Comparison of ENCODE assay signal across 39 cellular contexts in genomic region chr3:150930839-150931238, GRCh38. TPM values are rescaled to one million over a fixed set of nuclear protein-coding genes. Genes with fewer than 3 reads are reported as not detected.
"Had no signal": no experiment of that assay in that cellular context is flagged by ENCODE, and none has a peak within 500 bp of the region (broad histone marks: within the 10 kb centered on the region; RNA-seq: fewer than 3 reads in every experiment).

No MANE protein-coding gene starts in this region.

- H3K27ac Mint-ChIP-seq: activated B cell treated with CpG ODN at 0.5 μM for 24 hours; activated CD4-positive, alpha-beta memory T cell treated with anti-CD3 and anti-CD28 coated beads for 36 hours; activated CD4-positive, alpha-beta T cell treated with anti-CD3 and anti-CD28 coated beads, Interleukin-2, amount 10 ng/mL, durations not matched to agents 24 days and 14 days; activated CD8-positive, alpha-beta T cell treated with anti-CD3 and anti-CD28 coated beads for 36 hours; activated naive CD4-positive, alpha-beta T cell treated with anti-CD3 and anti-CD28 coated beads for 36 hours; activated naive CD4-positive, alpha-beta T cell treated with anti-CD3 and anti-CD28 coated beads, Interleukin-2, amount 50 U/mL, for 72 hours; activated naive CD8-positive, alpha-beta T cell treated with anti-CD3 and anti-CD28 coated beads for 36 hours; activated T-cell treated with anti-CD3 and anti-CD28 coated beads, Interleukin-2, amount 50 U/mL, for 72 hours; activated T-helper 1 cell treated with anti-CD3 and anti-CD28 coated beads, Interleukin-12 subunit alpha, Interleukin-12 subunit beta, Interleukin-2, Interleukin-4 antibody, amounts not matched to agents 30 ng/mL and 10 ng/mL and 1 ng/mL, durations not matched to agents 14 hours and 24 hours and 36 hours; activated T-helper 17 cell treated with anti-CD3 and anti-CD28 coated beads, Interleukin-2, amount 50 U/mL, for 72 hours; T-helper 1 cell treated with Interleukin-12 subunit alpha and Interleukin-12 subunit beta and Interleukin-4 antibody, amounts not matched to agents 30 μg/mL and 1 μg/mL, for 36 hours; T-helper 2 cell treated with Interferon-gamma antibody and Interleukin-4, amounts not matched to agents 5 μg/mL and 100 μg/mL, for 36 hours had no signal

- H3K36me3 ChIP-seq: adrenal gland, brain microvascular endothelial cell, breast epithelium had no signal

- H3K4me1 Mint-ChIP-seq: activated T-helper 17 cell treated with anti-CD3 and anti-CD28 coated beads, Interleukin-2, amount 50 U/mL, for 72 hours had no signal

- H3K4me3 Mint-ChIP-seq: activated B cell treated with CpG ODN at 0.5 μM for 24 hours; activated CD4-positive, alpha-beta memory T cell treated with anti-CD3 and anti-CD28 coated beads for 36 hours; activated CD4-positive, alpha-beta T cell treated with anti-CD3 and anti-CD28 coated beads, Interleukin-2, amount 10 ng/mL, durations not matched to agents 24 days and 14 days; activated CD8-positive, alpha-beta T cell treated with anti-CD3 and anti-CD28 coated beads for 36 hours; activated naive CD4-positive, alpha-beta T cell treated with anti-CD3 and anti-CD28 coated beads for 36 hours; activated naive CD8-positive, alpha-beta T cell treated with anti-CD3 and anti-CD28 coated beads for 36 hours; activated T-cell treated with anti-CD3 and anti-CD28 coated beads, Interleukin-2, amount 50 U/mL, for 4 hours; activated T-cell treated with anti-CD3 and anti-CD28 coated beads, Interleukin-2, amount 50 U/mL, for 72 hours; activated T-helper 1 cell treated with anti-CD3 and anti-CD28 coated beads, Interleukin-12 subunit alpha, Interleukin-12 subunit beta, Interleukin-2, Interleukin-4 antibody, amounts not matched to agents 30 ng/mL and 10 ng/mL and 1 ng/mL, durations not matched to agents 14 hours and 24 hours and 36 hours; activated T-helper 17 cell treated with anti-CD3 and anti-CD28 coated beads, Interleukin-2, amount 50 U/mL, for 72 hours; T-helper 1 cell treated with Interleukin-12 subunit alpha and Interleukin-12 subunit beta and Interleukin-4 antibody, amounts not matched to agents 30 μg/mL and 1 μg/mL, for 36 hours; T-helper 2 cell treated with Interferon-gamma antibody and Interleukin-4, amounts not matched to agents 5 μg/mL and 100 μg/mL, for 36 hours had no signal

- H3K27ac ChIP-seq: adrenal gland, body of pancreas, brain microvascular endothelial cell, breast epithelium, VCaP had no signal

- H3K36me3 Mint-ChIP-seq: activated CD4-positive, alpha-beta memory T cell treated with anti-CD3 and anti-CD28 coated beads for 36 hours; activated naive CD4-positive, alpha-beta T cell treated with anti-CD3 and anti-CD28 coated beads, Interleukin-2, amount 50 U/mL, for 72 hours; activated naive CD8-positive, alpha-beta T cell treated with anti-CD3 and anti-CD28 coated beads for 36 hours had no signal

- H3K9me3 ChIP-seq: adrenal gland, body of pancreas, breast epithelium had no signal

- H3K27me3 ChIP-seq: adrenal gland, body of pancreas had no signal

- FAIRE-seq: astrocyte, TTC549 had no signal

- H3K4me3 ChIP-seq: adrenal gland, body of pancreas, breast epithelium had no signal

- H3K4me1 ChIP-seq: adrenal gland, breast epithelium had no signal

- DNase-seq: activated B cell treated with CpG ODN at 0.5 μM for 24 hours; activated CD4-positive, alpha-beta memory T cell treated with anti-CD3 and anti-CD28 coated beads for 36 hours; activated CD4-positive, alpha-beta T cell treated with anti-CD3 and anti-CD28 coated beads for 4 hours; activated CD4-positive, alpha-beta T cell treated with anti-CD3 and anti-CD28 coated beads, Interleukin-2, amount 10 ng/mL, durations not matched to agents 24 days and 14 days; activated CD4-positive, alpha-beta T cell treated with anti-CD3 and anti-CD28 coated beads, Interleukin-2, amount 50 U/mL, for 1 hour; activated CD4-positive, alpha-beta T cell treated with anti-CD3 and anti-CD28 coated beads, Interleukin-2, amount 50 U/mL, for 4 hours; activated CD4-positive, CD25-positive, alpha-beta regulatory T cell treated with anti-CD3 and anti-CD28 coated beads, Interleukin-2, amount 50 U/mL, for 72 hours; activated CD8-positive, alpha-beta memory T cell treated with anti-CD3 and anti-CD28 coated beads, Interleukin-2, amount 50 U/mL, for 4 hours; activated CD8-positive, alpha-beta T cell treated with anti-CD3 and anti-CD28 coated beads for 36 hours; activated effector memory CD4-positive, alpha-beta T cell treated with anti-CD3 and anti-CD28 coated beads, Interleukin-2, amount 50 U/mL, for 16 hours; activated gamma-delta T cell treated with Interleukin-2 at 50 U/mL for 16 hours; activated naive CD4-positive, alpha-beta T cell; activated naive CD4-positive, alpha-beta T cell treated with anti-CD3 and anti-CD28 coated beads for 36 hours; activated naive CD4-positive, alpha-beta T cell treated with anti-CD3 and anti-CD28 coated beads, Interleukin-2, amount 50 U/mL, for 16 hours; activated naive CD8-positive, alpha-beta T cell treated with anti-CD3 and anti-CD28 coated beads for 36 hours; activated T-cell treated with anti-CD3 and anti-CD28 coated beads for 4 hours; activated T-cell treated with anti-CD3 and anti-CD28 coated beads, Interleukin-2, amount 50 U/mL, for 1 hour; activated T-cell treated with anti-CD3 and anti-CD28 coated beads, Interleukin-2, amount 50 U/mL, for 4 hours; activated T-cell treated with anti-CD3 and anti-CD28 coated beads, Interleukin-2, amount 50 U/mL, for 72 hours; adrenal gland; amniotic stem cell; aorta; body of pancreas; brain microvascular endothelial cell; central memory CD4-positive, alpha-beta T cell; T-helper 2 cell; T-helper 9 cell had no signal

- H3K9me3 Mint-ChIP-seq: activated B cell treated with CpG ODN at 0.5 μM for 24 hours; activated CD4-positive, alpha-beta memory T cell treated with anti-CD3 and anti-CD28 coated beads for 36 hours; activated CD4-positive, alpha-beta T cell treated with anti-CD3 and anti-CD28 coated beads, Interleukin-2, amount 10 ng/mL, durations not matched to agents 24 days and 14 days; activated CD8-positive, alpha-beta T cell treated with anti-CD3 and anti-CD28 coated beads for 36 hours; activated naive CD4-positive, alpha-beta T cell treated with anti-CD3 and anti-CD28 coated beads for 36 hours; activated naive CD4-positive, alpha-beta T cell treated with anti-CD3 and anti-CD28 coated beads, Interleukin-2, amount 50 U/mL, for 72 hours; activated naive CD8-positive, alpha-beta T cell treated with anti-CD3 and anti-CD28 coated beads for 36 hours; activated T-cell treated with anti-CD3 and anti-CD28 coated beads, Interleukin-2, amount 50 U/mL, for 4 hours; activated T-cell treated with anti-CD3 and anti-CD28 coated beads, Interleukin-2, amount 50 U/mL, for 72 hours; activated T-helper 1 cell treated with anti-CD3 and anti-CD28 coated beads, Interleukin-12 subunit alpha, Interleukin-12 subunit beta, Interleukin-2, Interleukin-4 antibody, amounts not matched to agents 30 ng/mL and 10 ng/mL and 1 ng/mL, durations not matched to agents 14 hours and 24 hours and 36 hours; activated T-helper 17 cell treated with anti-CD3 and anti-CD28 coated beads, Interleukin-2, amount 50 U/mL, for 72 hours; T-helper 1 cell treated with Interleukin-12 subunit alpha and Interleukin-12 subunit beta and Interleukin-4 antibody, amounts not matched to agents 30 μg/mL and 1 μg/mL, for 36 hours; T-helper 2 cell treated with Interferon-gamma antibody and Interleukin-4, amounts not matched to agents 5 μg/mL and 100 μg/mL, for 36 hours had no signal

- ATAC-seq: activated CD8-positive, alpha-beta T cell treated with anti-CD3 and anti-CD28 coated beads for 36 hours; activated naive CD4-positive, alpha-beta T cell treated with anti-CD3 and anti-CD28 coated beads, Interleukin-2, amount 50 U/mL, for 72 hours; activated T-cell treated with anti-CD3 and anti-CD28 coated beads, Interleukin-2, amount 50 U/mL, for 4 hours; activated T-cell treated with anti-CD3 and anti-CD28 coated beads, Interleukin-2, amount 50 U/mL, for 72 hours; activated T-helper 17 cell treated with anti-CD3 and anti-CD28 coated beads, Interleukin-2, amount 50 U/mL, for 72 hours; body of pancreas had no signal

RNA-seq across cellular contexts. Expression of gene MINDY4B, which starts 25.6 kb away (rescaled TPM):
- total RNA-seq: activated B cell treated with CpG ODN at 0.5 μM for 24 hours; activated CD4-positive, alpha-beta memory T cell treated with anti-CD3 and anti-CD28 coated beads for 36 hours; activated CD4-positive, alpha-beta T cell treated with anti-CD3 and anti-CD28 coated beads, Interleukin-2, amount 10 ng/mL, durations not matched to agents 24 days and 14 days; activated CD8-positive, alpha-beta memory T cell treated with anti-CD3 and anti-CD28 coated beads for 36 hours; activated CD8-positive, alpha-beta T cell treated with anti-CD3 and anti-CD28 coated beads for 36 hours; activated naive CD4-positive, alpha-beta T cell treated with anti-CD3 and anti-CD28 coated beads for 36 hours; activated naive CD4-positive, alpha-beta T cell treated with anti-CD3 and anti-CD28 coated beads, Interleukin-2, amount 50 U/mL, for 72 hours; activated naive CD8-positive, alpha-beta T cell treated with anti-CD3 and anti-CD28 coated beads for 36 hours; activated T-cell treated with anti-CD3 and anti-CD28 coated beads, Interleukin-2, amount 50 U/mL, for 4 hours; activated T-cell treated with anti-CD3 and anti-CD28 coated beads, Interleukin-2, amount 50 U/mL, for 72 hours; activated T-helper 1 cell treated with anti-CD3 and anti-CD28 coated beads, Interleukin-12 subunit alpha, Interleukin-12 subunit beta, Interleukin-2, Interleukin-4 antibody, amounts not matched to agents 30 ng/mL and 10 ng/mL and 1 ng/mL, durations not matched to agents 14 hours and 24 hours and 36 hours; activated T-helper 17 cell treated with anti-CD3 and anti-CD28 coated beads, Interleukin-2, amount 50 U/mL, for 72 hours; aorta; astrocyte; body of pancreas; breast epithelium; cardiac septum; cerebellum had no signal
- polyA plus RNA-seq: aorta had no signal

RNA-seq across cellular contexts. Expression of gene CLRN1, which starts 41.7 kb away (rescaled TPM):
- total RNA-seq: activated B cell treated with CpG ODN at 0.5 μM for 24 hours; activated CD4-positive, alpha-beta memory T cell treated with anti-CD3 and anti-CD28 coated beads for 36 hours; activated CD4-positive, alpha-beta T cell treated with anti-CD3 and anti-CD28 coated beads, Interleukin-2, amount 10 ng/mL, durations not matched to agents 24 days and 14 days; activated CD8-positive, alpha-beta memory T cell treated with anti-CD3 and anti-CD28 coated beads for 36 hours; activated CD8-positive, alpha-beta T cell treated with anti-CD3 and anti-CD28 coated beads for 36 hours; activated naive CD4-positive, alpha-beta T cell treated with anti-CD3 and anti-CD28 coated beads for 36 hours; activated naive CD4-positive, alpha-beta T cell treated with anti-CD3 and anti-CD28 coated beads, Interleukin-2, amount 50 U/mL, for 72 hours; activated naive CD8-positive, alpha-beta T cell treated with anti-CD3 and anti-CD28 coated beads for 36 hours; activated T-cell treated with anti-CD3 and anti-CD28 coated beads, Interleukin-2, amount 50 U/mL, for 4 hours; activated T-cell treated with anti-CD3 and anti-CD28 coated beads, Interleukin-2, amount 50 U/mL, for 72 hours; activated T-helper 1 cell treated with anti-CD3 and anti-CD28 coated beads, Interleukin-12 subunit alpha, Interleukin-12 subunit beta, Interleukin-2, Interleukin-4 antibody, amounts not matched to agents 30 ng/mL and 10 ng/mL and 1 ng/mL, durations not matched to agents 14 hours and 24 hours and 36 hours; activated T-helper 17 cell treated with anti-CD3 and anti-CD28 coated beads, Interleukin-2, amount 50 U/mL, for 72 hours; aorta; astrocyte; body of pancreas; breast epithelium; cardiac septum; cerebellum had no signal
- polyA plus RNA-seq: aorta had no signal
